Comparison of ENCODE assay signal across 9 cellular contexts in the genomic region with DNA sequence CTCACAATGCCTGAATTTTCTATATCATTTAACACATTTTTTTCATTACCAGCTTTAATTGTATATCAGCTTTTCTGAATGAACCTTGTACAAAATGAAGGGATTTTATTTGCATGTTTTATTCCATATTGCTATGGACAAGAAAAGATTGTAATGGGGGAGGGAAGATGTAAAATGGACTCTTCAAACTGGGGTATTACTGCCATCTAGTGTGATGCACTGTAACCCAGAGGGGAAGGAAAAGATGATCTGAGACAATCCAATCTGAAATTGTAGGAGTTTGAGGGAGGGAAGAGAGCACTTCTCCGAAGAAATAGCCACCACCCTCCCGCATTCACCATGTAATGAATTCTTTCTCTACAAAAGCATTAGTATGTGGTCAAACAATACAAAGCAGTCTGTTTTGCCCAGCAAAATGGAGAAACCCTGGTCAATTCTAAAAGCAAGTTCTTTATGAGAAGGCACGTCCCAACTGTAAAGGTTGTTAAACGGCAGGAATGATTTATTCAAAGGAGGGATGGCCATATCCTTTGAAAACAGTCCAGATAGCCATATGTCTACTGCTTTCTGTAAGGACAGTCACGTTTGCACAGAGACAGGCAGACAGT.
DNase-seq lines count a peak whose midpoint lies in the region; ATAC-seq and TF ChIP-seq lines count a peak whose summit lies in the region.
"Had no signal": no experiment of that assay in that cellular context is flagged by ENCODE, and none has a peak within 500 bp of the region (broad histone marks: within the 10 kb centered on the region; RNA-seq: fewer than 3 reads in every experiment).

No MANE protein-coding gene starts in this region.

- H3K27ac ChIP-seq in 22Rv1 (no peak overlapping the region), gastroesophageal sphincter (no peak overlapping the region)
- H3K27ac ChIP-seq: BLaER1 treated with 17β-estradiol and CSF1 and Interleukin-3, amounts not matched to agents 10 nM and 100 nM had no signal

- in situ Hi-C loops in SK-MEL-5 (cut with HindIII; ENCODE audit: low pct_unique_long_range_greater_than_20kb, low sequenced_read_pairs), result no loop called here

- CTCF ChIA-PET in GM10248 (lab: Yijun Ruan, JAX), result no interaction called here

- H3K9me3 ChIP-seq in Loucy (ENCODE audit: insufficient read depth, low read depth, low read length) (no peaks in the 10 kb centered on the region), gastroesophageal sphincter (no peaks in the 10 kb centered on the region)
- H3K9me3 ChIP-seq: BLaER1 treated with 17β-estradiol and CSF1 and Interleukin-3, amounts not matched to agents 10 nM and 100 nM had no signal

- H3K4me1 ChIP-seq in Loucy (ENCODE audit: insufficient read depth, low read length, poor library complexity, severe bottlenecking), result no peaks in the 10 kb centered on the region
- peaks cover 0 to 32% (median 7%) of the 10 kb centered on the region in 3 donors for H3K4me1 ChIP-seq in gastroesophageal sphincter
- H3K4me1 ChIP-seq: BLaER1 treated with 17β-estradiol and CSF1 and Interleukin-3, amounts not matched to agents 10 nM and 100 nM had no signal

- no peak for TF ChIP-seq EP300 in gastroesophageal sphincter (IDR thresholded peaks at IDR 0.05)

- ATAC-seq in gastroesophageal sphincter (no peak), GM21447 (IDR thresholded peaks at IDR 0.05; ENCODE audit: unreplicated experiment) (no peak)

- H3F3A ChIP-seq in Loucy (ENCODE audit: low read depth), result no peaks in the 10 kb centered on the region

- TF ChIP-seq CTCF in 22Rv1 (IDR thresholded peaks at IDR 0.05) (peak; percentile 64), Loucy (conservative IDR thresholded peaks at IDR 0.05; ENCODE audit: low read length) (peak; percentile 55), gastroesophageal sphincter (IDR thresholded peaks at IDR 0.05) (peak; percentile 25 to 62 (median 35)), retinal pigment epithelial cell (conservative IDR thresholded peaks at IDR 0.05; ENCODE audit: low read depth, low read length) (peak; percentile 72), GM10248 (IDR thresholded peaks at IDR 0.05; ENCODE audit: control extremely low read depth, extremely low read depth, low read depth, missing control alignments) (no peak)

- H3K4me2 ChIP-seq in Loucy (ENCODE audit: low read depth, low read length, poor library complexity, severe bottlenecking), result no peak overlapping the region
- H3K4me2 ChIP-seq: BLaER1 treated with 17β-estradiol and CSF1 and Interleukin-3, amounts not matched to agents 10 nM and 100 nM had no signal

- no peak overlapping the region for H3K9ac ChIP-seq in Loucy (ENCODE audit: low read depth, low read length, poor library complexity, severe bottlenecking)
- H3K9ac ChIP-seq: BLaER1 treated with 17β-estradiol and CSF1 and Interleukin-3, amounts not matched to agents 10 nM and 100 nM had no signal

- POLR2A ChIA-PET in GM10248 (lab: Yijun Ruan, JAX), result no interaction called here

- DNase-seq in SK-MEL-5 (ENCODE audit: low read depth, low spot score), result peak; percentile 83
- peak; percentile 32 for DNase-seq in retinal pigment epithelial cell (ENCODE audit: low read depth)
- no peak for DNase-seq in GM10248 (ENCODE audit: extremely low spot score)
- DNase-seq in AML-193 (lab: John Stamatoyannopoulos, UW), result no peak

- no peak for TF ChIP-seq POLR2A in gastroesophageal sphincter (IDR thresholded peaks at IDR 0.05)

- H2AFZ ChIP-seq in Loucy (ENCODE audit: low read length), result no peak overlapping the region

- no peaks in the 10 kb centered on the region for H3K27me3 ChIP-seq in Loucy (ENCODE audit: insufficient read depth, low read length, poor library complexity, severe bottlenecking)
- no peaks in the 10 kb centered on the region for H3K27me3 ChIP-seq in gastroesophageal sphincter
- H3K27me3 ChIP-seq: BLaER1 treated with 17β-estradiol and CSF1 and Interleukin-3, amounts not matched to agents 10 nM and 100 nM had no signal

- H3K9me2 ChIP-seq in Loucy (replicated peaks; ENCODE audit: low read depth, low read length), result no peaks in the 10 kb centered on the region

- no peaks in the 10 kb centered on the region for H4K20me1 ChIP-seq in Loucy (ENCODE audit: insufficient read depth, low read length, poor library complexity, severe bottlenecking)
- H4K20me1 ChIP-seq: BLaER1 treated with 17β-estradiol and CSF1 and Interleukin-3, amounts not matched to agents 10 nM and 100 nM had no signal

- WGBS in gastroesophageal sphincter (ENCODE audit: low coverage in 1 of 2), 2 donors, result 49% methylated on average over 5 of the region's 5 CpGs

- H3K36me3 ChIP-seq in Loucy (ENCODE audit: insufficient read depth, low read length) (no peaks in the 10 kb centered on the region), gastroesophageal sphincter (no peaks in the 10 kb centered on the region)
- H3K36me3 ChIP-seq: BLaER1 treated with 17β-estradiol and CSF1 and Interleukin-3, amounts not matched to agents 10 nM and 100 nM had no signal

- H3K79me2 ChIP-seq in Loucy (ENCODE audit: insufficient read depth, low read length), result no peaks in the 10 kb centered on the region

- H3K4me3 ChIP-seq in Loucy (ENCODE audit: low read length, poor library complexity, severe bottlenecking), result no peak overlapping the region
- H3K4me3 ChIP-seq in gastroesophageal sphincter, result no peak overlapping the region
- H3K4me3 ChIP-seq in retinal pigment epithelial cell (ENCODE audit: low read length), result no peak overlapping the region
- H3K4me3 ChIP-seq: BLaER1 treated with 17β-estradiol and CSF1 and Interleukin-3, amounts not matched to agents 10 nM and 100 nM had no signal

Comparison
In these comparisons a context has a peak if more than half of its experiments do, and no peak if none do; other contexts are left out.
1. DNase-seq: peak in SK-MEL-5 (single experiment) and retinal pigment epithelial cell (single experiment); none in GM10248 (single experiment) and AML-193 (0 of 2).